13 cellular contexts compared by ENCODE assay signal in the genomic region with DNA sequence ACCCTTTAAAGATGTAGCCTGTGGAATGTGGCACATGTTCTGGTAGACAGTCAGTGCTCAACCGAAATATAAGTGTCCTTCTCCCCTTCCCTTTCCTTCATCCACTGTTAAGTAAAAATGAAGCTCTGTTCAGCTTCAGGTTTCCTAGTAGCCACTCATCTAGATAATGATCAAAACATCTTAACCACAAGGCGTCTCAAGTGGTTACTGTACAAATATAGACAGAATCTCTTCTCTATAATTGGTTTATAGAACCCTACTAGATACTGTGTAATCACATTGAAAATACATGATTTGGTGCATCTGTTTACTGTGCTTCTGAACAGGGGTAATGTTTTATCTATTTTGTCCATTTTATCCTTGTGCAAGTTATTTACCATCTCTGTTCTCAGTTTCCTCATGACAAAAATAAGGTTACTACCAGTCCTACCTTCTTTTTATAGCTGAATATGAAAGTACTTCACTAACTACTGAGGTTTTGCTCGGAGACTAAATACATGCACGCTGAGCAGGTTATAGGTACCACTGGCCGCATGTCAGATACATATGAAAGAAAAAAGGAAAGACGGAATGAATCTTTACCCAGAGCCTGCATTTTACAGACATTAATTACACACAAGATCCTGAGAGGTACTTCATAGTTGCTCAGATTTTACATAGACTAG. TPM values are rescaled to one million over a fixed set of nuclear protein-coding genes. Genes with fewer than 3 reads are reported as not detected.
A peak's percentile ranks its signal among the peaks of the same experiment; 100 is the strongest.
DNase-seq lines count a peak whose midpoint lies in the region; ATAC-seq lines count a peak whose summit lies in the region.
"Had no signal": no experiment of that assay in that cellular context is flagged by ENCODE, and none has a peak within 500 bp of the region (broad histone marks: within the 10 kb centered on the region; RNA-seq: fewer than 3 reads in every experiment).

No MANE protein-coding gene starts in this region.

- H3K27ac Mint-ChIP-seq in stimulated activated effector memory CD8-positive, alpha-beta T cell treated with anti-CD3 and anti-CD28 coated beads, Interleukin-12 subunit alpha, Interleukin-12 subunit beta, amount 100 ng/mL, for 72 hours: no peak overlapping the region
- H3K27ac Mint-ChIP-seq: T-helper 1 cell treated with Interleukin-12 subunit alpha and Interleukin-12 subunit beta and Interleukin-4 antibody, amounts not matched to agents 30 μg/mL and 1 μg/mL, for 36 hours had no signal

- no peaks in the 10 kb centered on the region for H3K36me3 ChIP-seq in MG63
- H3K36me3 ChIP-seq: cardiac muscle cell, pancreas, tibial nerve had no signal

- H3K9me3 Mint-ChIP-seq in stimulated activated effector memory CD8-positive, alpha-beta T cell treated with anti-CD3 and anti-CD28 coated beads, Interleukin-12 subunit alpha, Interleukin-12 subunit beta, amount 100 ng/mL, for 72 hours: no peaks in the 10 kb centered on the region
- H3K9me3 Mint-ChIP-seq: T-helper 1 cell treated with Interleukin-12 subunit alpha and Interleukin-12 subunit beta and Interleukin-4 antibody, amounts not matched to agents 30 μg/mL and 1 μg/mL, for 36 hours had no signal

- ATAC-seq in GM18499 (IDR thresholded peaks at IDR 0.05; ENCODE audit: insufficient read depth, unreplicated experiment) (peak; percentile 53), GM21381 (IDR thresholded peaks at IDR 0.05; ENCODE audit: unreplicated experiment) (peak; percentile 65), HG03103 (IDR thresholded peaks at IDR 0.05; ENCODE audit: low read depth, unreplicated experiment) (peak; percentile 55), left lobe of liver (no peak)
- no peak for ATAC-seq in stimulated activated effector memory CD8-positive, alpha-beta T cell treated with anti-CD3 and anti-CD28 coated beads, Interleukin-12 subunit alpha, Interleukin-12 subunit beta, amount 100 ng/mL, for 72 hours
- ATAC-seq: left ventricle myocardium superior, pancreas had no signal

- no peaks in the 10 kb centered on the region for H3K36me3 Mint-ChIP-seq in stimulated activated effector memory CD8-positive, alpha-beta T cell treated with anti-CD3 and anti-CD28 coated beads, Interleukin-12 subunit alpha, Interleukin-12 subunit beta, amount 100 ng/mL, for 72 hours

- no peak overlapping the region for H3K4me3 Mint-ChIP-seq in stimulated activated effector memory CD8-positive, alpha-beta T cell treated with anti-CD3 and anti-CD28 coated beads, Interleukin-12 subunit alpha, Interleukin-12 subunit beta, amount 100 ng/mL, for 72 hours
- H3K4me3 Mint-ChIP-seq: T-helper 1 cell treated with Interleukin-12 subunit alpha and Interleukin-12 subunit beta and Interleukin-4 antibody, amounts not matched to agents 30 μg/mL and 1 μg/mL, for 36 hours had no signal

- no peaks in the 10 kb centered on the region for H3K9me3 ChIP-seq in MG63
- H3K9me3 ChIP-seq: pancreas, tibial nerve had no signal

- H3K4me3 ChIP-seq in MG63: no peak overlapping the region
- H3K4me3 ChIP-seq: cardiac muscle cell, pancreas, tibial nerve had no signal

- no peaks in the 10 kb centered on the region for H3K4me1 Mint-ChIP-seq in stimulated activated effector memory CD8-positive, alpha-beta T cell treated with anti-CD3 and anti-CD28 coated beads, Interleukin-12 subunit alpha, Interleukin-12 subunit beta, amount 100 ng/mL, for 72 hours

- H3K27me3 ChIP-seq in MG63: no peaks in the 10 kb centered on the region
- H3K27me3 ChIP-seq: pancreas, tibial nerve had no signal

- DNase-seq in RPMI7951 (ENCODE audit: low read depth) (peak; percentile 46), MG63 (no peak), hypothalamus (lab: John Stamatoyannopoulos, UW) (no peak), left lobe of liver (ENCODE audit: low spot score) (no peak)
- no peak for DNase-seq in stimulated activated effector memory CD8-positive, alpha-beta T cell treated with anti-CD3 and anti-CD28 coated beads, Interleukin-12 subunit alpha, Interleukin-12 subunit beta, amount 100 ng/mL, for 72 hours (ENCODE audit: low spot score in 2 of 2)
- DNase-seq: left ventricle myocardium superior, pancreas had no signal

RNA-seq across cellular contexts. Expression of a gene that starts 20.3 kb away (rescaled TPM):
- 9.0 and 13.3 TPM in 2 replicates for total RNA-seq in RPMI7951 (2014; rRNA removed; shearing (Covaris generic))
- 6.3 and 13.7 TPM in 2 replicates for total RNA-seq in MG63 (2014; rRNA removed; shearing (Covaris generic); ENCODE audit: low replicate concordance)
- 30.6 TPM for total RNA-seq in left lobe of liver

Comparison
In these comparisons a context has a peak if more than half of its experiments do, and no peak if none do; other contexts are left out.
1. ATAC-seq: peak in GM18499 (single experiment), GM21381 (single experiment) and HG03103 (single experiment); none in stimulated activated effector memory CD8-positive, alpha-beta T cell treated with anti-CD3 and anti-CD28 coated beads, Interleukin-12 subunit alpha, Interleukin-12 subunit beta, amount 100 ng/mL, for 72 hours (single experiment) and left lobe of liver (single experiment).